Comparison of ENCODE assay signal across 16 cellular contexts in the genomic region with DNA sequence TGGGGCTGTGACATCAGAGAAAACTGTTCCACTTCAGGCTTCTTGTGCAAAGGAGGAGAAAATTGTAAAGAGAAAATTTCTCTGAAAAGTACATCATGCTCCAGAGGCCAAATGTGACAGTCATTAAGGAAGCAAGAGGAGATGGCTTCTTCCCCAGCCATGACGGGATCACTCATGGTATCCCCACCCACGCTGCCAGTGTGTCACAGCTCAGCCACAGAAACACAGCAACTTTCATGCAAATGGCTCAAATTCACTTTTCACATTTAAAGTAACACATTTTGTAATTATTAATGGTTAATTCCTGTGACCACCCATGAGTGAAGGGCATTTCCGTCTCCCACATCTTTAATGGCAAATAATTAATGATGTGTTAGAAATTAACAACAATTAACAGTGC.
DNase-seq lines count a peak whose midpoint lies in the region; ATAC-seq and TF ChIP-seq lines count a peak whose summit lies in the region.
"Had no signal": no experiment of that assay in that cellular context is flagged by ENCODE, and none has a peak within 500 bp of the region (broad histone marks: within the 10 kb centered on the region; RNA-seq: fewer than 3 reads in every experiment).

No MANE protein-coding gene starts in this region.

- no peaks in the 10 kb centered on the region for H3K36me3 ChIP-seq in A673 (ENCODE audit: insufficient read depth, low read length, poor library complexity, severe bottlenecking)
- H3K36me3 ChIP-seq: thyroid gland had no signal

- H3K27me3 Mint-ChIP-seq in activated T-cell treated with anti-CD3 and anti-CD28 coated beads, Interleukin-2, amount 50 U/mL, for 72 hours (ENCODE audit: low read depth), result peaks cover 12% of the 10 kb centered on the region

- H3K9me3 ChIP-seq in A673 (ENCODE audit: low read depth, low read length, poor library complexity, severe bottlenecking), result no peaks in the 10 kb centered on the region
- H3K9me3 ChIP-seq: Caco-2, thyroid gland had no signal

- peaks cover 8% of the 10 kb centered on the region for H3K4me1 ChIP-seq in A673 (ENCODE audit: insufficient read depth, low read length, poor library complexity, severe bottlenecking)
- H3K4me1 ChIP-seq: Caco-2, thyroid gland had no signal

- no peaks in the 10 kb centered on the region for H3K36me3 Mint-ChIP-seq in activated T-cell treated with anti-CD3 and anti-CD28 coated beads, Interleukin-2, amount 50 U/mL, for 72 hours (ENCODE audit: insufficient read depth in 2 of 2)
- H3K36me3 Mint-ChIP-seq: memory B cell had no signal

- TF ChIP-seq CTCF in A673 (conservative IDR thresholded peaks at IDR 0.05; ENCODE audit: low read depth, low read length), result no peak

- POLR2A ChIA-PET in A673 (lab: Charles Lee; ENCODE audit: low non-redundant PET), result no interaction called here

- BruUV-seq in A673 (replicated peaks; lab: Mats Ljungman, UMichigan), result no TSS peak

- peak; percentile 61 to 65 for ATAC-seq in activated T-cell treated with anti-CD3 and anti-CD28 coated beads, Interleukin-2, amount 50 U/mL, for 72 hours (replicated peaks in 1 of 2)
- ATAC-seq in HG03354 (IDR thresholded peaks at IDR 0.05; ENCODE audit: poor library complexity, severe bottlenecking, unreplicated experiment), result no peak
- ATAC-seq: sciatic nerve had no signal

- CTCF ChIA-PET in A673 (lab: Charles Lee), result no interaction called here

- H3K27ac ChIP-seq in A673 (ENCODE audit: low read depth, low read length, poor library complexity, severe bottlenecking), result no peak overlapping the region
- H3K27ac ChIP-seq: thyroid gland had no signal

- H3K27ac Mint-ChIP-seq in activated T-cell treated with anti-CD3 and anti-CD28 coated beads, Interleukin-2, amount 50 U/mL, for 72 hours, result peak overlapping the region; percentile 95
- H3K27ac Mint-ChIP-seq: HFFc6, memory B cell had no signal

- no peak overlapping the region for H3K4me3 ChIP-seq in A673 (ENCODE audit: low read depth, low read length, poor library complexity, severe bottlenecking)
- H3K4me3 ChIP-seq: thyroid gland had no signal

- H3K4me3 Mint-ChIP-seq in activated T-cell treated with anti-CD3 and anti-CD28 coated beads, Interleukin-2, amount 50 U/mL, for 72 hours, result peak overlapping the region; percentile 69 to 85
- H3K4me3 Mint-ChIP-seq: HFFc6; memory B cell; T-helper 1 cell treated with Interleukin-12 subunit alpha and Interleukin-12 subunit beta and Interleukin-4 antibody, amounts not matched to agents 30 μg/mL and 1 μg/mL, for 36 hours had no signal

- peak; percentile 11 for DNase-seq in activated T-cell treated with anti-CD3 and anti-CD28 coated beads for 24 hours (ENCODE audit: low read depth)
- no peak for DNase-seq in activated T-cell treated with anti-CD3 and anti-CD28 coated beads for 4 hours
- peak; percentile 71 to 77 for DNase-seq in activated T-cell treated with anti-CD3 and anti-CD28 coated beads, Interleukin-2, amount 50 U/mL, for 72 hours
- DNase-seq in left kidney (ENCODE audit: low read depth, low spot score), result peak; percentile 81
- DNase-seq in stimulated activated CD8-positive, alpha-beta memory T cell treated with anti-CD3 and anti-CD28 coated beads, Interleukin-7, amount 100 ng/mL, for 48 hours (ENCODE audit: extremely low read depth in 1 of 2, low read depth in 1 of 2), result peak; percentile 26 to 80
- no peak for DNase-seq in A673 (ENCODE audit: low spot score)
- no peak for DNase-seq in NCI-H187 treated with DMSO at 0.1 percent for 48 hours (lab: John Stamatoyannopoulos, UW)
- DNase-seq: Caco-2, HFFc6, immature natural killer cell, KG1, thyroid gland had no signal

- intact Hi-C loops in A673 (cut with micrococcal nuclease; ENCODE audit: unreplicated experiment), result no loop called here

- H3K9me3 Mint-ChIP-seq in activated T-cell treated with anti-CD3 and anti-CD28 coated beads, Interleukin-2, amount 50 U/mL, for 72 hours, result no peaks in the 10 kb centered on the region
- H3K9me3 Mint-ChIP-seq: HFFc6; immature natural killer cell; memory B cell; T-helper 1 cell treated with Interleukin-12 subunit alpha and Interleukin-12 subunit beta and Interleukin-4 antibody, amounts not matched to agents 30 μg/mL and 1 μg/mL, for 36 hours had no signal

- no peaks in the 10 kb centered on the region for H3K27me3 ChIP-seq in A673 (replicated peaks; ENCODE audit: insufficient read depth, low read depth, low read length, poor library complexity)
- H3K27me3 ChIP-seq: thyroid gland had no signal

- peaks cover 53% of the 10 kb centered on the region for H3K4me1 Mint-ChIP-seq in activated T-cell treated with anti-CD3 and anti-CD28 coated beads, Interleukin-2, amount 50 U/mL, for 72 hours (ENCODE audit: low read depth)
- H3K4me1 Mint-ChIP-seq: memory B cell had no signal

Comparison
In these comparisons a context has a peak if more than half of its experiments do, and no peak if none do; other contexts are left out.
1. DNase-seq: peak in activated T-cell treated with anti-CD3 and anti-CD28 coated beads for 24 hours (single experiment), activated T-cell treated with anti-CD3 and anti-CD28 coated beads, Interleukin-2, amount 50 U/mL, for 72 hours (2 of 2), left kidney (single experiment) and stimulated activated CD8-positive, alpha-beta memory T cell treated with anti-CD3 and anti-CD28 coated beads, Interleukin-7, amount 100 ng/mL, for 48 hours (2 of 2); none in activated T-cell treated with anti-CD3 and anti-CD28 coated beads for 4 hours (single experiment), A673 (single experiment) and NCI-H187 treated with DMSO at 0.1 percent for 48 hours (single experiment).